Comparison of ENCODE assay signal across 1 cellular context in the genomic region with DNA sequence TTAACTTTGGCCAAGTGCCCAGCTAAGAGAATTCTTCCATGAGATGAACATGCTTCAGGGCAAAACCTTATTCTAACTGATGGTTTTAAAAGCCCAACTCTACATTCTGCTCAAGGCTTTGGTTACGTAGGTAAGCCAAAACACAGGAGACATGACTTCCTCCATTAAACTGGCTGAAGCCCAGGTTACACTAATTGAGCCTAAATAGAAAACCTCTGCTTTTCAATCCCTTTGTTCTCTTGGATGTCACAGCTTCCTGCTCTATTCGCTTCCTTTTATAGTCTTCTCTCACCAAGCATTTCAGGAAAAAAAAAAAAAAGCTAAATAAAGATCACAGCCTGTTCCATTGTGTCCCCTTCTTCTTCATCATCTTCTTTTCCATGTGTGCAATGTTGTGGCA.
TF ChIP-seq lines count a peak whose summit lies in the region.

No MANE protein-coding gene starts in this region.

TF ChIP-seq in WTC11, 78 proteins besides CTCF, POLR2A, EP300 and RAD21 (continued from another document):
- TF ChIP-seq, protein P1, sequence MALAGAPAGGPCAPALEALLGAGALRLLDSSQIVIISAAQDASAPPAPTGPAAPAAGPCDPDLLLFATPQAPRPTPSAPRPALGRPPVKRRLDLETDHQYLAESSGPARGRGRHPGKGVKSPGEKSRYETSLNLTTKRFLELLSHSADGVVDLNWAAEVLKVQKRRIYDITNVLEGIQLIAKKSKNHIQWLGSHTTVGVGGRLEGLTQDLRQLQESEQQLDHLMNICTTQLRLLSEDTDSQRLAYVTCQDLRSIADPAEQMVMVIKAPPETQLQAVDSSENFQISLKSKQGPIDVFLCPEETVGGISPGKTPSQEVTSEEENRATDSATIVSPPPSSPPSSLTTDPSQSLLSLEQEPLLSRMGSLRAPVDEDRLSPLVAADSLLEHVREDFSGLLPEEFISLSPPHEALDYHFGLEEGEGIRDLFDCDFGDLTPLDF (CRISPR knock-in tag; IDR thresholded peaks at IDR 0.05) = no peak
- TF ChIP-seq GABPB1 (CRISPR knock-in tag; IDR thresholded peaks at IDR 0.05) = no peak
- TF ChIP-seq AFF4 (CRISPR knock-in tag; IDR thresholded peaks at IDR 0.05; ENCODE audit: borderline replicate concordance) = no peak
- TF ChIP-seq RORB (CRISPR knock-in tag; IDR thresholded peaks at IDR 0.05) = no peak
- TF ChIP-seq, protein P2, sequence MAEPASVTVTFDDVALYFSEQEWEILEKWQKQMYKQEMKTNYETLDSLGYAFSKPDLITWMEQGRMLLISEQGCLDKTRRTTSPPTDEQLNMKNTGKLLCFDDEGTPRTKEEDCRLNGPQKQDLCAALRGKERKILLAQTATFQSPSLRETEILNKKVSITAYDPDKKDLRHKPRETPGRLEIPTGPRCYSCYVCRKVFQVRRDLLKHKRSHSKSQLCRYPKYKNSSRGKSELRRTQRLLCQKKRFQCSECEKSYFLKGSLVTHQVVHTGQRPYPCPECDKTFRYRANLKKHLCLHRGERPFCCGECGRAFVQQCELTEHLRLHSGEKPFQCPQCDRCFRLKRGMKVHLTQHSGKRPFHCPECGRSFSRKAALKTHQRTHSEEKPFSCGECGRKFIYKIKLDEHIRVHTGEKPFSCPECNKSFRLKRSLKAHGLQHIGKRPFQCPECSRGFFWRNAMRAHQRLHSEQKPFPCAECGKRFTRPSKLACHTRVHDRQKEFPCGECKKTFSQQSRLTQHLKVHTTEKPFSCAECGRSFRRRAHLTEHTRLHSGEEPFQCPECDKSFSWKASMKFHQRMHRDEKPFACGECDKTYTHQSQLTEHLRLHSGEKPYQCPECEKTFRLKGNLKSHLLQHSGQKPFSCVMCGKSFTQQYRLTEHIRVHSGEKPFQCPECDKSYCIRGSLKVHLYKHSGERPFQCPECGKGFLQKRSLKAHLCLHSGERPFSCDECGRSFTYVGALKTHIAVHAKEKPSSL (CRISPR knock-in tag; conservative IDR thresholded peaks at IDR 0.05) = no peak
